ENCODE assay signal across 1 cellular context in the genomic region with DNA sequence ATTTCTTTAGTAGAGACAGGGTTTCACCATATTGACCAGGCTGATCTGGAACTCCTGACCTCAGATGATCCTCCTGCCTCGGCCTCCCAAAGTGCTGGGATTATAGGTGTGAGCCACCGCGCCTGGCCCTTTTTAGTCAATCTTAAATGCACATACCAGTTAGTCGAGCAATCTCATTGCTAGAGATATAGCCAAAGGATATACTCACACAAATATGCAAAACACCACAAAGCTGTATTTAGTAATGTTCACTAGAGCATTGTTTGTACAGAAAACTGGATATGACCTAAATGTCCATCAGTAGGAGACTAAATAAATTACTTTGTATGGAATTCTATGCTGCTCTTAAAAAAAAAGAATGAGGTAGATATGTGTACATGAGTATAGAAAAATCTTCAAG.
TF ChIP-seq lines count a peak whose summit lies in the region.

No MANE protein-coding gene starts in this region.

TF ChIP-seq in H1, 55 proteins besides CTCF, POLR2A, EP300 and RAD21:
- TF ChIP-seq NRF1 (IDR thresholded peaks at IDR 0.05; ENCODE audit: low read depth, low read length), result no peak
- no peak for TF ChIP-seq SIX5 (IDR thresholded peaks at IDR 0.05; ENCODE audit: low read depth, low read length)
- TF ChIP-seq RFX5 (IDR thresholded peaks at IDR 0.05; ENCODE audit: borderline replicate concordance, low read depth, low read length), result no peak
- TF ChIP-seq CEBPB (IDR thresholded peaks at IDR 0.05; ENCODE audit: low read depth, low read length), result no peak
- no peak for TF ChIP-seq JUN (IDR thresholded peaks at IDR 0.05; ENCODE audit: low read depth, low read length)
- TF ChIP-seq ZNF274 (IDR thresholded peaks at IDR 0.05; ENCODE audit: borderline replicate concordance, extremely low read depth, low read length), result no peak
- TF ChIP-seq CHD2 (IDR thresholded peaks at IDR 0.05; ENCODE audit: low read length), result no peak
- no peak for TF ChIP-seq SP2 (IDR thresholded peaks at IDR 0.05; ENCODE audit: low read length)
- TF ChIP-seq KDM5A (IDR thresholded peaks at IDR 0.05; ENCODE audit: low read length), result no peak
- TF ChIP-seq GTF2F1 (IDR thresholded peaks at IDR 0.05; ENCODE audit: borderline replicate concordance, low read depth, low read length), result no peak
